ENCODE assay signal across 23 cellular contexts in the genomic region with DNA sequence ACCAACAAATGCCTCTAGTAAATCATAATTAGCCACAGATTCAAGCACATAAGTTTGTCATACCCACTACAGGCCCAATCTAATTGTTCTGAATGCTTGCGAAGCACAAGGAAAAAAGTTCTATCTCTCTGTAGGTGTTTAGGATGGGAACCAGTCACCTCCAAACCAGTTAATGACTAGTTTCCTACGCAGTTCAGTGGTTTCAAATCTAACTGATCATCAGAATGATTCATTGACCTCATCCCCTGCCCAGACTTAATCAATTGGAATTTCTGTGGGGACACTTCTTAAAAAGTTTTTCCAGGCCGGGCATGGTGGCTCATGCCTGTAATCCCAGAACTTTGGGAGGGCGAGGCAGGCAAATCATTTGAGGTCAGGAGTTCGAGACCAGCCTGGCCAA. TPM values are rescaled to one million over a fixed set of nuclear protein-coding genes. Genes with fewer than 3 reads are reported as not detected.
"Had no signal": no experiment of that assay in that cellular context is flagged by ENCODE, and none has a peak within 500 bp of the region (broad histone marks: within the 10 kb centered on the region; RNA-seq: fewer than 3 reads in every experiment).

No MANE protein-coding gene starts in this region.

- DNase-seq: activated CD4-positive, alpha-beta memory T cell treated with anti-CD3 and anti-CD28 coated beads for 36 hours; activated CD4-positive, alpha-beta T cell treated with anti-CD3 and anti-CD28 coated beads for 48 hours; activated CD8-positive, alpha-beta memory T cell treated with anti-CD3 and anti-CD28 coated beads, Interleukin-2, amount 50 U/mL, for 4 hours; activated gamma-delta T cell treated with Interleukin-2 at 50 U/mL for 16 hours; activated T-cell treated with anti-CD3 and anti-CD28 coated beads, Interleukin-2, amount 50 U/mL, for 24 hours; dermis blood vessel endothelial cell; effector CD4-positive, alpha-beta T cell; esophagus squamous epithelium; hippocampal formation; left colon; naive B cell; ovary; retina; stimulated activated CD4-positive, alpha-beta T cell treated with anti-CD3 and anti-CD28 coated beads, Interleukin-12 subunit alpha, Interleukin-12 subunit beta, amount 100 ng/mL, for 4 hours; stimulated activated CD4-positive, alpha-beta T cell treated with anti-CD3 and anti-CD28 coated beads, Interleukin-4, amount 100 ng/mL, for 1 hour; T-helper 9 cell; upper lobe of left lung had no signal

- H3K4me3 ChIP-seq: esophagus squamous epithelium, gastroesophageal sphincter, ovary, skin epidermis, upper lobe of left lung, vagina had no signal

- ATAC-seq: gastroesophageal sphincter, left colon, sciatic nerve had no signal

RNA-seq across cellular contexts. Expression of a gene that starts 24.3 kb away (rescaled TPM):
- total RNA-seq: activated CD4-positive, alpha-beta memory T cell treated with anti-CD3 and anti-CD28 coated beads for 36 hours; activated CD8-positive, alpha-beta memory T cell treated with anti-CD3 and anti-CD28 coated beads for 36 hours had no signal

RNA-seq across cellular contexts. Expression of a gene that starts 52.3 kb away (rescaled TPM):
- total RNA-seq: progenitor cell of endocrine pancreas had no signal
